17 cellular contexts compared by ENCODE assay signal in the genomic region with DNA sequence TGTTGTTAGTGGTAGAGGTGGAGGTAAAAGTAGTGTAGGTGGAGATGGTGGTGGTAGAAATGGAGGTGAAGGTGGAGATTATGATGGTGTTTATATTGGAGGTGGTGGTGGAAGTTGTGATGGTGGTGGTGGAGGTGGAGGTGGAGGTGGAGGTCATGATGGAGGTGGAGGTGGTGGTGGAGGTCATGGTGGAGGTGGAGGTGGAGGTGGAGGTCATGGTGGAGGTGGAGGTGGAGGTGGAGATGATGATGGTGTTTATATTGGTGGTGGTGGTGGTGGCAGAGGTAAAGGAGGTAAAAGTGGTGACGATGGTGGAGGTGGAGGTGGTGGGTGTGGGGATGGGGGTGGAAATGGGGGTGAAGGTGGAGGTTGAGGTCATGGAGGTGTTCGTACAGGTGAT.
DNase-seq lines count a peak whose midpoint lies in the region; ATAC-seq, FAIRE-seq and TF ChIP-seq lines count a peak whose summit lies in the region.
"Had no signal": no experiment of that assay in that cellular context is flagged by ENCODE, and none has a peak within 500 bp of the region (broad histone marks: within the 10 kb centered on the region; RNA-seq: fewer than 3 reads in every experiment).

No MANE protein-coding gene starts in this region.

- no peaks in the 10 kb centered on the region for H3K36me3 ChIP-seq in pancreas
- H3K36me3 ChIP-seq: MG63 had no signal

- H3K4me3 ChIP-seq in pancreas = no peak overlapping the region
- H3K4me3 ChIP-seq: GM23248, MG63 had no signal

- H3K4me1 Mint-ChIP-seq in HFFc6 (ENCODE audit: low read depth) (peaks cover 28% of the 10 kb centered on the region), endothelial cell (ENCODE audit: unreplicated experiment) (peaks cover 8% of the 10 kb centered on the region)
- H3K4me1 Mint-ChIP-seq in effector memory CD8-positive, alpha-beta T cell (ENCODE audit: low read depth in 2 of 2) = no peaks in the 10 kb centered on the region

- H3K9me3 ChIP-seq in pancreas = no peaks in the 10 kb centered on the region

- no peak overlapping the region for H3K27ac ChIP-seq in pancreas
- H3K27ac ChIP-seq: GM23248 had no signal

- H3K36me3 Mint-ChIP-seq in HFFc6 (ENCODE audit: low read depth) (peaks cover 9% of the 10 kb centered on the region), endothelial cell (ENCODE audit: low read depth, unreplicated experiment) (peaks cover 20% of the 10 kb centered on the region)
- H3K36me3 Mint-ChIP-seq in effector memory CD8-positive, alpha-beta T cell (ENCODE audit: insufficient read depth) = no peaks in the 10 kb centered on the region
- H3K36me3 Mint-ChIP-seq: CD8-positive, alpha-beta T cell had no signal

- no peak overlapping the region for H3K4me3 Mint-ChIP-seq in HFFc6
- peak overlapping the region; percentile 54 for H3K4me3 Mint-ChIP-seq in endothelial cell (ENCODE audit: unreplicated experiment)
- H3K4me3 Mint-ChIP-seq in effector memory CD8-positive, alpha-beta T cell = no peak overlapping the region
- H3K4me3 Mint-ChIP-seq: CD8-positive, alpha-beta T cell had no signal

- DNase-seq in GM12891 (ENCODE audit: insufficient read length, low spot score) (no peak), HFFc6 (no peak), endothelial cell (ENCODE audit: low spot score) (no peak), GM20000 (ENCODE audit: low spot score) (no peak), pancreas (no peak)
- DNase-seq in stimulated activated naive CD8-positive, alpha-beta T cell treated with anti-CD3 and anti-CD28 coated beads, Interleukin-15, Interleukin-2, amounts not matched to agents 100 U/mL and 50 U/mL, for 24 hours = no peak
- no peak for DNase-seq in effector memory CD8-positive, alpha-beta T cell
- DNase-seq: CD8-positive, alpha-beta T cell; GM23248; MG63; NCI-H1105 treated with DMSO at 0.1 percent for 48 hours; NCI-H187; NCI-H748 treated with DMSO at 0.1 percent for 48 hours; SHP77 treated with DMSO at 0.1 percent for 48 hours had no signal

- H3K9me3 Mint-ChIP-seq in HFFc6 = peaks cover 15% of the 10 kb centered on the region
- H3K9me3 Mint-ChIP-seq in endothelial cell (ENCODE audit: unreplicated experiment) = no peaks in the 10 kb centered on the region
- H3K9me3 Mint-ChIP-seq in effector memory CD8-positive, alpha-beta T cell = peaks cover 10 to 27% of the 10 kb centered on the region in 2 donors

- intact Hi-C loops in pancreas (cut with DNase I) = no loop called here

- H3K27ac Mint-ChIP-seq in HFFc6 (peak overlapping the region; percentile 44; the same call in 1 of the 2 replicates), endothelial cell (ENCODE audit: unreplicated experiment) (no peak overlapping the region)
- H3K27ac Mint-ChIP-seq in effector memory CD8-positive, alpha-beta T cell = no peak overlapping the region
- H3K27ac Mint-ChIP-seq: CD8-positive, alpha-beta T cell had no signal

- H3K27me3 Mint-ChIP-seq in HFFc6 (ENCODE audit: insufficient read depth) (peaks cover 6% of the 10 kb centered on the region), endothelial cell (ENCODE audit: unreplicated experiment) (peaks cover 13% of the 10 kb centered on the region)
- peaks cover 2 to 27% of the 10 kb centered on the region in 2 donors for H3K27me3 Mint-ChIP-seq in effector memory CD8-positive, alpha-beta T cell

- peaks cover 0 to 10% (median 2%) of the 10 kb centered on the region in 3 donors for H3K4me1 ChIP-seq in pancreas

- peak; percentile 55 for ATAC-seq in stimulated activated naive CD8-positive, alpha-beta T cell treated with anti-CD3 and anti-CD28 coated beads, Interleukin-15, Interleukin-2, amounts not matched to agents 100 U/mL and 50 U/mL, for 24 hours
- ATAC-seq in effector memory CD8-positive, alpha-beta T cell (replicated peaks) = no peak
- ATAC-seq in HG03280 (IDR thresholded peaks at IDR 0.05; ENCODE audit: unreplicated experiment) (no peak), pancreas (no peak)
- ATAC-seq: CD8-positive, alpha-beta T cell; Panc1 had no signal

- H3K27me3 ChIP-seq in pancreas = no peaks in the 10 kb centered on the region
- H3K27me3 ChIP-seq: MG63 had no signal

- no peak for TF ChIP-seq CTCF in HFFc6 (IDR thresholded peaks at IDR 0.05)
- no peak for TF ChIP-seq CTCF in endothelial cell (IDR thresholded peaks at IDR 0.05; ENCODE audit: unreplicated experiment)
- no peak for TF ChIP-seq CTCF in GM20000 (IDR thresholded peaks at IDR 0.05; ENCODE audit: extremely low read depth, missing control alignments)
- no peak for TF ChIP-seq CTCF in pancreas (IDR thresholded peaks at IDR 0.05)

- FAIRE-seq in GM12891 (lab: Jason Lieb, UNC) (peak; percentile 93), pancreas (lab: Jason Lieb, UNC) (no peak)
- FAIRE-seq: GM18507 had no signal

- 44 to 47% methylated on average over 2 of the region's 2 CpGs for WGBS in pancreas, 2 donors

- TF ChIP-seq POLR2A in GM12891 (IDR thresholded peaks at IDR 0.05; ENCODE audit: low read depth, low read length) = no peak

TF ChIP-seq in GM12891, 5 proteins besides CTCF, POLR2A, EP300 and RAD21:
- no peak for TF ChIP-seq POU2F2 (IDR thresholded peaks at IDR 0.05; ENCODE audit: low read depth, low read length)
- TF ChIP-seq POLR2AphosphoS5 (IDR thresholded peaks at IDR 0.05; ENCODE audit: low read depth, low read length) = no peak
- no peak for TF ChIP-seq SPI1 (IDR thresholded peaks at IDR 0.05; ENCODE audit: low read depth, low read length)
- TF ChIP-seq TAF1 (IDR thresholded peaks at IDR 0.05; ENCODE audit: low read depth, low read length) = no peak
- no peak for TF ChIP-seq PAX5 (IDR thresholded peaks at IDR 0.05; ENCODE audit: insufficient read depth, low read length, severe bottlenecking)
